8 cellular contexts compared by ENCODE assay signal in genomic region chr9:96874947-96875459, GRCh38. TPM values are rescaled to one million over a fixed set of nuclear protein-coding genes. Genes with fewer than 3 reads are reported as not detected.
A peak's percentile ranks its signal among the peaks of the same experiment; 100 is the strongest.
DNase-seq lines count a peak whose midpoint lies in the region; ATAC-seq and TF ChIP-seq lines count a peak whose summit lies in the region.

No MANE protein-coding gene starts in this region.

- peak overlapping the region; percentile 74 for H3K4me3 Mint-ChIP-seq in activated CD4-positive, alpha-beta T cell treated with anti-CD3 and anti-CD28 coated beads, Interleukin-2, amount 10 ng/mL, durations not matched to agents 7 days and 5 days
- peak overlapping the region; percentile 90 for H3K4me3 Mint-ChIP-seq in osteocyte (ENCODE audit: unreplicated experiment)

- H3K9me3 ChIP-seq in GM23248 (ENCODE audit: low read depth) (no peaks in the 10 kb centered on the region), HAP-1 (no peaks in the 10 kb centered on the region)

- CTCF ChIA-PET in activated CD4-positive, alpha-beta T cell treated with anti-CD3 and anti-CD28 coated beads, Interleukin-2, amount 10 ng/mL, durations not matched to agents 7 days and 5 days (lab: Charles Lee) = interaction anchor here (1.5 to 3.3 kb wide), 5 partner anchors 9 to 536 kb away, joined by 3 to 11 read pairs (median 5); partner anchors contain the start of gene ZNF782

- H3K27me3 ChIP-seq in GM23248 (replicated peaks; ENCODE audit: insufficient read depth) = peaks cover 26% of the 10 kb centered on the region
- H3K27me3 ChIP-seq in HAP-1 (ENCODE audit: low read depth) = no peaks in the 10 kb centered on the region

- peaks cover 29% of the 10 kb centered on the region for H3K4me1 Mint-ChIP-seq in activated CD4-positive, alpha-beta T cell treated with anti-CD3 and anti-CD28 coated beads, Interleukin-2, amount 10 ng/mL, durations not matched to agents 7 days and 5 days
- H3K4me1 Mint-ChIP-seq in osteocyte (ENCODE audit: unreplicated experiment) = peaks cover 10% of the 10 kb centered on the region

- peak; percentile 55 for ATAC-seq in GM18498 (IDR thresholded peaks at IDR 0.05; ENCODE audit: unreplicated experiment)

- no peaks in the 10 kb centered on the region for H4K20me1 ChIP-seq in GM23248 (ENCODE audit: insufficient read depth)

- in situ Hi-C loops in GM23248 (cut with MboI) = loop anchor here (10.0 to 25.0 kb wide), 3 partner anchors 237 to 737 kb away; no protein-coding TSS in a partner anchor
- in situ Hi-C loops in HAP-1 (cut with MboI; ENCODE audit: low sequenced_read_pairs) = no loop called here

- peak overlapping the region; percentile 71; the same call in 1 of the 2 replicates for H2AFZ ChIP-seq in GM23248

- H3K36me3 ChIP-seq in GM23248 (ENCODE audit: low read depth) (no peaks in the 10 kb centered on the region), HAP-1 (replicated peaks) (no peaks in the 10 kb centered on the region)

- TF ChIP-seq CTCF in osteocyte (IDR thresholded peaks at IDR 0.05) = no peak

- 36 to 40% methylated on average over 13 of the region's 13 CpGs for WGBS in GM23248 (ENCODE audit: low coverage in 1 of 2, low lambda C conversion rate in 2 of 2, missing lambda C conversion rate in 2 of 2), 2 experiments

- peak overlapping the region; percentile 81 for H3K4me2 ChIP-seq in GM23248 (ENCODE audit: unreplicated experiment)

- no peaks in the 10 kb centered on the region for H3F3A ChIP-seq in GM23248 (ENCODE audit: insufficient read depth)

- no peaks in the 10 kb centered on the region for H3K9me2 ChIP-seq in GM23248 (ENCODE audit: insufficient read depth)

- no peak overlapping the region for H3K27ac ChIP-seq in GM23248

- peaks cover 3% of the 10 kb centered on the region for H3K36me3 Mint-ChIP-seq in activated CD4-positive, alpha-beta T cell treated with anti-CD3 and anti-CD28 coated beads, Interleukin-2, amount 10 ng/mL, durations not matched to agents 7 days and 5 days (ENCODE audit: low read depth)
- no peaks in the 10 kb centered on the region for H3K36me3 Mint-ChIP-seq in osteocyte (ENCODE audit: unreplicated experiment)

- POLR2A ChIA-PET in activated CD4-positive, alpha-beta T cell treated with anti-CD3 and anti-CD28 coated beads, Interleukin-2, amount 10 ng/mL, durations not matched to agents 7 days and 5 days (lab: Charles Lee) = no interaction called here

- peaks cover 32% of the 10 kb centered on the region for H3K27me3 Mint-ChIP-seq in activated CD4-positive, alpha-beta T cell treated with anti-CD3 and anti-CD28 coated beads, Interleukin-2, amount 10 ng/mL, durations not matched to agents 7 days and 5 days
- no peaks in the 10 kb centered on the region for H3K27me3 Mint-ChIP-seq in osteocyte (ENCODE audit: unreplicated experiment)

- H3K9me3 Mint-ChIP-seq in activated CD4-positive, alpha-beta T cell treated with anti-CD3 and anti-CD28 coated beads, Interleukin-2, amount 10 ng/mL, durations not matched to agents 7 days and 5 days = no peaks in the 10 kb centered on the region
- no peaks in the 10 kb centered on the region for H3K9me3 Mint-ChIP-seq in osteocyte (ENCODE audit: unreplicated experiment)

- peak overlapping the region; percentile 72 for H3K27ac Mint-ChIP-seq in activated CD4-positive, alpha-beta T cell treated with anti-CD3 and anti-CD28 coated beads, Interleukin-2, amount 10 ng/mL, durations not matched to agents 7 days and 5 days
- H3K27ac Mint-ChIP-seq in osteocyte (ENCODE audit: unreplicated experiment) = no peak overlapping the region

- H3K79me2 ChIP-seq in GM23248 (ENCODE audit: insufficient read depth) = no peaks in the 10 kb centered on the region

- H3K9ac ChIP-seq in GM23248 = no peak overlapping the region

- H3K4me1 ChIP-seq in GM23248 (ENCODE audit: insufficient read depth) (peaks cover 6% of the 10 kb centered on the region; the same call in 1 of the 2 replicates), HAP-1 (no peaks in the 10 kb centered on the region)

- H3K4me3 ChIP-seq in GM23248 (peak overlapping the region; percentile 68), HAP-1 (no peak overlapping the region)

- DNase-seq in GM23248 = peak; percentile 30
- peak; percentile 70 for DNase-seq in LoVo (ENCODE audit: low spot score)
- DNase-seq in activated CD4-positive, alpha-beta T cell treated with anti-CD3 and anti-CD28 coated beads, Interleukin-2, amount 10 ng/mL, durations not matched to agents 7 days and 5 days = peak; percentile 24
- DNase-seq in fibroblast of the conjunctiva (ENCODE audit: low read depth) = peak; percentile 9
- DNase-seq in osteocyte (ENCODE audit: extremely low spot score, unreplicated experiment) = no peak
- DNase-seq in KG1 (lab: John Stamatoyannopoulos, UW) = no peak
- no peak for DNase-seq in HAP-1 (ENCODE audit: low spot score in 2 of 2)

RNA-seq across cellular contexts. Expression of gene ZNF782, which starts 20.7 kb away (rescaled TPM):
- 2.9 and 4.8 TPM in 2 replicates for total RNA-seq in GM23248 (2014; rRNA removed; shearing (Covaris generic))
- polyA plus RNA-seq in GM23248 (2016; fragmentation: Nextera tagmentation; extraction: Ambion mirVana) = 0.85 TPM in 2 replicates
- 1 to 10 TPM; 4.1 to 5.9 TPM for total RNA-seq in activated CD4-positive, alpha-beta T cell treated with anti-CD3 and anti-CD28 coated beads, Interleukin-2, amount 10 ng/mL, durations not matched to agents 7 days and 5 days
- total RNA-seq in osteocyte = 5.0 TPM in 2 replicates

RNA-seq across cellular contexts. Expression of gene NUTM2G, which starts 53.6 kb away (rescaled TPM):
- total RNA-seq in GM23248 (2014; rRNA removed; shearing (Covaris generic)) = not detected in 2 replicates
- 0.06 TPM in 1 of 2 replicates, not detected in the other for polyA plus RNA-seq in GM23248 (2016; fragmentation: Nextera tagmentation; extraction: Ambion mirVana)
- total RNA-seq in activated CD4-positive, alpha-beta T cell treated with anti-CD3 and anti-CD28 coated beads, Interleukin-2, amount 10 ng/mL, durations not matched to agents 7 days and 5 days = not detected
- 0.13 TPM in 1 of 2 replicates, not detected in the other for total RNA-seq in osteocyte

Comparison
In these comparisons a context has a peak if more than half of its experiments do, and no peak if none do; other contexts are left out.
1. DNase-seq: peak in GM23248 (single experiment), LoVo (single experiment), activated CD4-positive, alpha-beta T cell treated with anti-CD3 and anti-CD28 coated beads, Interleukin-2, amount 10 ng/mL, durations not matched to agents 7 days and 5 days (single experiment) and fibroblast of the conjunctiva (single experiment); none in osteocyte (single experiment), KG1 (single experiment) and HAP-1 (0 of 2).